Comparison of ENCODE assay signal across 21 cellular contexts in genomic region chr19:29060833-29061364, GRCh38.
"Had no signal": no experiment of that assay in that cellular context is flagged by ENCODE, and none has a peak within 500 bp of the region (broad histone marks: within the 10 kb centered on the region; RNA-seq: fewer than 3 reads in every experiment).

No MANE protein-coding gene starts in this region.

- H3K27ac ChIP-seq: esophagus squamous epithelium, gastroesophageal sphincter, right atrium auricular region, sigmoid colon, stomach, thoracic aorta, transverse colon had no signal

- H3K9me3 Mint-ChIP-seq: effector memory CD8-positive, alpha-beta T cell; naive thymus-derived CD8-positive, alpha-beta T cell had no signal

- H3K27ac Mint-ChIP-seq: effector memory CD8-positive, alpha-beta T cell; naive thymus-derived CD8-positive, alpha-beta T cell had no signal

- H3K4me3 Mint-ChIP-seq: effector memory CD8-positive, alpha-beta T cell; naive thymus-derived CD8-positive, alpha-beta T cell had no signal

- H3K4me1 ChIP-seq: esophagus squamous epithelium, right atrium auricular region, sigmoid colon, stomach, transverse colon had no signal

- H3K4me1 Mint-ChIP-seq: naive thymus-derived CD8-positive, alpha-beta T cell had no signal

- H3K27me3 ChIP-seq: right atrium auricular region, sigmoid colon, transverse colon had no signal

- H3K4me3 ChIP-seq: esophagus squamous epithelium, gastroesophageal sphincter, mucosa of descending colon, right atrium auricular region, sigmoid colon, stomach, thoracic aorta, transverse colon had no signal

- H3K36me3 Mint-ChIP-seq: naive thymus-derived CD8-positive, alpha-beta T cell had no signal

- DNase-seq: cortex of kidney; effector memory CD8-positive, alpha-beta T cell; esophagus squamous epithelium; foreskin fibroblast; glutamatergic neuron; kidney; left cardiac atrium; left ventricle myocardium superior; mucosa of descending colon; naive thymus-derived CD8-positive, alpha-beta T cell; posterior cingulate gyrus; sigmoid colon; small intestine; stimulated activated CD4-positive, alpha-beta T cell treated with anti-CD3 and anti-CD28 coated beads, Interleukin-12 subunit alpha, Interleukin-12 subunit beta, amount 100 ng/mL, for 4 hours; stimulated activated naive CD4-positive, alpha-beta T cell; stomach; substantia nigra; transverse colon had no signal

- FAIRE-seq: kidney, small intestine had no signal

- ATAC-seq: effector memory CD8-positive, alpha-beta T cell; gastroesophageal sphincter; left ventricle myocardium superior; mucosa of descending colon; naive thymus-derived CD8-positive, alpha-beta T cell had no signal

- H3K9me3 ChIP-seq: esophagus squamous epithelium, gastroesophageal sphincter, mucosa of descending colon, right atrium auricular region, sigmoid colon, stomach, thoracic aorta, transverse colon had no signal

- H3K36me3 ChIP-seq: esophagus squamous epithelium, gastroesophageal sphincter, right atrium auricular region, sigmoid colon, stomach, thoracic aorta, transverse colon had no signal
